Comparison of ENCODE assay signal across 22 cellular contexts in the genomic region with DNA sequence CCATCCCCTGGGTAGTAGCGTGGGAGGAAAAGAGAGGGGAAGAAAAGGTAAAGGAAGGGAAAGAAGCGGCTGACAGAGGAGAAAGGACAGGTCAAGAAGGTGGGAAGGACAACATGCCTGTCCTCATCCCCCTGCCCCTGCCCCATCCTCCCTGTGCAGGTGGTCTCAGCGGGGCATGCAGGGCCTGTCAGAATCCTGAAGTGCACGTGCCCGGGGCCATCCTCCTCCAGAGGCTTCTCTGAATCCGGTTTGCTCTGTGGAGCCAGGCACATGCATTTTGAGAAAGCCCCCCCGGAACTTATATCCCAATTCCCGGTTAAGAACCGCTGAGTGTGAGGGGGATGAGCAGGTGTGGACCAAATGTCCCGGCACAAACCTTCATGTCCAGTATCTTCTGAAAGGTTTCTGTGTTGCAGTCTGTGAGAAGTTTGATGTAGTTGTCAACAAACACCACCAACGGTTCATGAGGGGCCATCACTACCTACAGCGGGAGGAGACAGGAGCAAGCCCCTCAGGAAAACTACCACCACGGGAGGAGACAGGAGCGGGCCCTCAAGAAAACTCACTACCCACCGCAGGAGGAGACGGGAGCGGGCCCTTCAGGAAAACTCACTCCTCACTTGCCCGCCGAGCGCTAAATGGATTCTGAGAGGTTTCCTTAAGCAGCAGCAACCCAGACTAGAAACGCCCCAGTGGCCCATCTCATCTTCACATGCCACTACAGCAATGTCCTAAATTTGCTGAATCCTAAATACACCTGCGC.
"Had no signal": no experiment of that assay in that cellular context is flagged by ENCODE, and none has a peak within 500 bp of the region (broad histone marks: within the 10 kb centered on the region; RNA-seq: fewer than 3 reads in every experiment).

No MANE protein-coding gene starts in this region.

- H3K27ac Mint-ChIP-seq: activated CD4-positive, alpha-beta memory T cell treated with anti-CD3 and anti-CD28 coated beads for 36 hours; type B pancreatic cell had no signal

- H3K4me3 ChIP-seq: esophagus squamous epithelium, gastrocnemius medialis, left lung, pancreas, testis had no signal

- H3K27me3 Mint-ChIP-seq: activated CD4-positive, alpha-beta memory T cell treated with anti-CD3 and anti-CD28 coated beads for 36 hours; natural killer cell treated with Interleukin-12 subunit alpha and Interleukin-12 subunit beta and Interleukin-15 and Interleukin-18, amount 100 ng/mL, for 72 hours; type B pancreatic cell had no signal

- H3K36me3 Mint-ChIP-seq: natural killer cell treated with Interleukin-12 subunit alpha and Interleukin-12 subunit beta and Interleukin-15 and Interleukin-18, amount 100 ng/mL, for 72 hours had no signal

- FAIRE-seq: pancreas, small intestine had no signal

- H3K9me3 Mint-ChIP-seq: activated CD4-positive, alpha-beta memory T cell treated with anti-CD3 and anti-CD28 coated beads for 36 hours; natural killer cell treated with Interleukin-12 subunit alpha and Interleukin-12 subunit beta and Interleukin-15 and Interleukin-18, amount 100 ng/mL, for 72 hours; type B pancreatic cell had no signal

- ATAC-seq: pancreas, sciatic nerve had no signal

- DNase-seq: activated CD4-positive, alpha-beta memory T cell treated with anti-CD3 and anti-CD28 coated beads for 36 hours; activated effector memory CD4-positive, alpha-beta T cell treated with anti-CD3 and anti-CD28 coated beads, Interleukin-2, amount 50 U/mL, for 16 hours; activated naive CD4-positive, alpha-beta T cell treated with anti-CD3 and anti-CD28 coated beads, Interleukin-2, amount 50 U/mL, for 16 hours; activated T-cell treated with anti-CD3 and anti-CD28 coated beads for 4 hours; central memory CD4-positive, alpha-beta T cell; effector memory CD4-positive, alpha-beta T cell; esophagus squamous epithelium; gastrocnemius medialis; hippocampal formation; left lung; mammary epithelial cell; midbrain; pancreas; SK-N-SH; small intestine; stimulated activated CD4-positive, alpha-beta T cell treated with anti-CD3 and anti-CD28 coated beads, Interleukin-2, amount 100 ng/mL, for 48 hours; stimulated activated CD8-positive, alpha-beta memory T cell treated with anti-CD3 and anti-CD28 coated beads, Interleukin-4, amount 100 ng/mL, for 48 hours; stimulated activated naive CD4-positive, alpha-beta T cell; testis had no signal

- H3K9me3 ChIP-seq: esophagus squamous epithelium, gastrocnemius medialis, left lung, pancreas, SK-N-SH, testis had no signal

- H3K9me2 ChIP-seq: SK-N-SH had no signal

- H3K27ac ChIP-seq: esophagus squamous epithelium, pancreas, testis had no signal

- H3K27me3 ChIP-seq: esophagus squamous epithelium, gastrocnemius medialis, left lung, pancreas, testis had no signal

- H3K4me3 Mint-ChIP-seq: activated CD4-positive, alpha-beta memory T cell treated with anti-CD3 and anti-CD28 coated beads for 36 hours; natural killer cell treated with Interleukin-12 subunit alpha and Interleukin-12 subunit beta and Interleukin-15 and Interleukin-18, amount 100 ng/mL, for 72 hours; type B pancreatic cell had no signal

- H3K4me2 ChIP-seq: SK-N-SH had no signal

- H3K9ac ChIP-seq: SK-N-SH had no signal

- H3K4me1 ChIP-seq: esophagus squamous epithelium, gastrocnemius medialis, pancreas, testis had no signal
